ENCODE assay signal across 10 cellular contexts in the genomic region with DNA sequence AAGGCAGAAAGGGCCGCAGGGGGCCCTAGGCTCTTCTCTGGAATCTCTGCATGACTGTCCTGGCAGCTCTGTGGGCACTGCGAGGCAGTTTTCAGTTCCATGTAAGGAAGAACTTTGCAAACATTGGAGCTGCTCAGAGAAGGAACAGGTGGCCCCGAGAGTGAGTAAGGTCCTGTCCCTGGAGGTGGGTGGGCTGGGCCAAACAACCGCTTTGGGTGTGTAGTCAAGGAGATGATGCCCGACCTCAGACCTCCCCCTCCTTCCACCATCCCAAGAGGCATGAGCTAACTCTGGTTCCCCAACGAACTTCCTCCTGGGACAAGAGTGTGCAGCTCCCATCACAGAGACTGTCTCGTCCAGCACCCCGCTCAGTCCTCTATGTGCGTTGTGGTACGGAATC. TPM values are rescaled to one million over a fixed set of nuclear protein-coding genes. Genes with fewer than 3 reads are reported as not detected.
DNase-seq lines count a peak whose midpoint lies in the region; ATAC-seq and TF ChIP-seq lines count a peak whose summit lies in the region.
"Had no signal": no experiment of that assay in that cellular context is flagged by ENCODE, and none has a peak within 500 bp of the region (broad histone marks: within the 10 kb centered on the region; RNA-seq: fewer than 3 reads in every experiment).

No MANE protein-coding gene starts in this region.

- no peak overlapping the region for H3K27ac Mint-ChIP-seq in Calu3 (ENCODE audit: unreplicated experiment)

- H3K36me3 ChIP-seq in Karpas-422 (ENCODE audit: insufficient read depth, low read length) (no peaks in the 10 kb centered on the region), mucosa of descending colon (ENCODE audit: low read depth) (no peaks in the 10 kb centered on the region), testis (ENCODE audit: low read depth, missing control alignments) (no peaks in the 10 kb centered on the region)
- H3K36me3 ChIP-seq: WERI-Rb-1 had no signal

- H3K36me3 Mint-ChIP-seq in Calu3 (ENCODE audit: insufficient read depth, unreplicated experiment), result no peaks in the 10 kb centered on the region

- TF ChIP-seq POLR2A in testis (IDR thresholded peaks at IDR 0.05), result no peak

- no peak overlapping the region for H3K4me3 Mint-ChIP-seq in Calu3 (ENCODE audit: low read depth, unreplicated experiment)

- no peaks in the 10 kb centered on the region for H3K79me2 ChIP-seq in Karpas-422 (ENCODE audit: low read length)

- H4K20me1 ChIP-seq in Karpas-422 (ENCODE audit: insufficient read depth, low read depth, low read length), result no peaks in the 10 kb centered on the region

- no peaks in the 10 kb centered on the region for H3K9me3 ChIP-seq in Karpas-422 (ENCODE audit: low read length)
- H3K9me3 ChIP-seq in mucosa of descending colon, result no peaks in the 10 kb centered on the region
- no peaks in the 10 kb centered on the region for H3K9me3 ChIP-seq in testis

- CTCF ChIA-PET in Calu3 (lab: Charles Lee), result interaction anchor here (0.8 kb wide), 1 partner anchor 9 kb away, joined by 3 read pairs; no protein-coding TSS in a partner anchor

- H3K4me2 ChIP-seq in Karpas-422 (ENCODE audit: low read depth, low read length, poor library complexity, severe bottlenecking), result peak overlapping the region; percentile 32

- intact Hi-C loops in mucosa of descending colon (cut with DNase I, micrococcal nuclease) (no loop called here), testis (cut with DNase I; ENCODE audit: low total_unique reads) (no loop called here), Calu3 (cut with micrococcal nuclease; ENCODE audit: unreplicated experiment) (no loop called here)

- DNase-seq in A172 (ENCODE audit: low spot score) (peak; percentile 35), Karpas-422 (no peak), cardiac fibroblast (ENCODE audit: low read depth in 2 of 2) (peak; percentile 12 to 85), mucosa of descending colon (no peak), testis (no peak), Calu3 (no peak), AG08395 (ENCODE audit: low spot score) (no peak)
- DNase-seq: WERI-Rb-1 had no signal

- BruUV-seq in Calu3 (replicated peaks; lab: Mats Ljungman, UMichigan), result no TSS peak

- H3K4me1 Mint-ChIP-seq in Calu3 (ENCODE audit: low read depth, unreplicated experiment), result peaks cover 8% of the 10 kb centered on the region

- H2AFZ ChIP-seq in Karpas-422 (ENCODE audit: low read length), result no peak overlapping the region

- ATAC-seq in mucosa of descending colon, result peak; percentile 26
- ATAC-seq in GM21367 (IDR thresholded peaks at IDR 0.05; ENCODE audit: unreplicated experiment), result no peak

- no peak for TF ChIP-seq CTCF in cardiac fibroblast (IDR thresholded peaks at IDR 0.05; ENCODE audit: low read depth, low read length)
- no peak for TF ChIP-seq CTCF in mucosa of descending colon (IDR thresholded peaks at IDR 0.05)
- TF ChIP-seq CTCF in testis (IDR thresholded peaks at IDR 0.05), result no peak
- no peak for TF ChIP-seq CTCF in Calu3 (IDR thresholded peaks at IDR 0.05; ENCODE audit: unreplicated experiment)

- no peak overlapping the region for H3K9ac ChIP-seq in Karpas-422 (ENCODE audit: low read length)

- H3K27ac ChIP-seq in Karpas-422 (ENCODE audit: low read length), result no peak overlapping the region
- no peak overlapping the region for H3K27ac ChIP-seq in testis
- H3K27ac ChIP-seq: RWPE1, WERI-Rb-1 had no signal

- no peak overlapping the region; the same call in 1 of the 2 replicates for H3K4me3 ChIP-seq in Karpas-422 (ENCODE audit: low read length)
- H3K4me3 ChIP-seq in cardiac fibroblast (replicated peaks in 1 of 2; ENCODE audit: low read depth in 2 of 2, low read length in 2 of 2), result no peak overlapping the region
- H3K4me3 ChIP-seq in mucosa of descending colon, result no peak overlapping the region
- no peak overlapping the region for H3K4me3 ChIP-seq in testis

- H3K9me2 ChIP-seq in Karpas-422 (replicated peaks; ENCODE audit: insufficient read depth, low read length), result no peaks in the 10 kb centered on the region

- no peaks in the 10 kb centered on the region for H3K9me3 Mint-ChIP-seq in Calu3 (ENCODE audit: low read depth, unreplicated experiment)

- no peaks in the 10 kb centered on the region for H3K27me3 ChIP-seq in Karpas-422 (ENCODE audit: low read length)
- H3K27me3 ChIP-seq in testis, result no peaks in the 10 kb centered on the region

- peaks cover 59% of the 10 kb centered on the region for H3K27me3 Mint-ChIP-seq in Calu3 (ENCODE audit: unreplicated experiment)

- WGBS in testis, 2 donors, result 69 to 83% methylated on average over 10 of the region's 10 CpGs

- H3K4me1 ChIP-seq in Karpas-422 (ENCODE audit: low read length) (peaks cover 28% of the 10 kb centered on the region), mucosa of descending colon (ENCODE audit: low read depth) (no peaks in the 10 kb centered on the region), testis (no peaks in the 10 kb centered on the region)

RNA-seq across cellular contexts. Expression of a gene that starts 20.5 kb away (rescaled TPM):
- 0.84 and 0.96 TPM in 2 replicates for total RNA-seq in A172 (2014; rRNA removed; shearing (Covaris generic))
- not detected in 2 replicates for total RNA-seq in Karpas-422 (2014; rRNA removed; shearing (Covaris generic); ENCODE audit: low replicate concordance)
- 10 to 100 TPM in 2 of 3 donors, 1 to 10 TPM in 1; 9.0 to 39.0 (median 20.4) TPM for total RNA-seq in mucosa of descending colon
- 10 to 100 TPM in 1 of 2 donors, 1 to 10 TPM in 1; 4.3 to 15.7 TPM for total RNA-seq in testis
- 25.4 TPM for polyA plus RNA-seq in testis (ENCODE audit: insufficient read depth, low read depth, low replicate concordance)
- not detected in 2 replicates for total RNA-seq in Calu3 (2022)

Comparison
In these comparisons a context has a peak if more than half of its experiments do, and no peak if none do; other contexts are left out.
1. DNase-seq: peak in A172 (single experiment) and cardiac fibroblast (2 of 2); none in Karpas-422 (single experiment), mucosa of descending colon (0 of 3), testis (single experiment), Calu3 (single experiment) and AG08395 (single experiment).